In the genomic region with DNA sequence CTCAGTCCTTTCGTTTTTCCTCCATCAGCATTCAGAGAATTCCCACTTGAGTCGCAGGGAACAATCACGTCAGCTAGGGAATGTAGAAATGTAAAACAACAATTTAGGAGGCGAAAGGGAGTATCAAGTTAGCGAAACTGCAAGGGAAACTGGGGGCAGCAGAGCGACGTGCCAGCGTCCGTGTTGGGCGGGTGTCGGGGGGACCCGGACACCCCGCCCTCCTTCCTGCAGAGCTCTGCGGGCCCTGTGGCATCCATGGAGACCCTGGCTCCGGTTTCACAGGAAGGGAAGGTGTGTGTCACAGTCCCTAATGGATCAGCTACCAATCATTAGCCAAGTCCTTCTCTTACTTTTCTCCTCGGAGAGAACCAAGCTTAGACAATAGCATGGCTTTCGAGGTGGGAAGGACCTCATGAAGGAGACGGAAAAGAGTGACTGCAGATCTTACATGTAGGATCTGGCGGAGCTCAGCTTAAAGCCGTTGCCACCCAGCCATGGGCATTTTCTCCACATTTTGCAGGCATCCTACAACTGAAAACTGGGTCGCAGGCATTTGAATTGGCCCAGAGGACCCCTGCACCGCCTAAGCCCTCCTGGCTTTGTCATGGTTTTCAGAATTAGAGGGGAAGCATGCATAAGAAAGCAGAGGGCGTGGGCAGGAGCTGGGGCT, we compare ENCODE assay signal across 11 cellular contexts. TPM values are rescaled to one million over a fixed set of nuclear protein-coding genes. Genes with fewer than 3 reads are reported as not detected.
DNase-seq lines count a peak whose midpoint lies in the region; ATAC-seq and TF ChIP-seq lines count a peak whose summit lies in the region.
"Had no signal": no experiment of that assay in that cellular context is flagged by ENCODE, and none has a peak within 500 bp of the region (broad histone marks: within the 10 kb centered on the region; RNA-seq: fewer than 3 reads in every experiment).

No MANE protein-coding gene starts in this region.

- ATAC-seq in HG03196 (IDR thresholded peaks at IDR 0.05; ENCODE audit: unreplicated experiment) = no peak
- no peak for ATAC-seq in activated naive CD4-positive, alpha-beta T cell treated with anti-CD3 and anti-CD28 coated beads, Interleukin-2, amount 50 U/mL, for 72 hours

- H3K9ac ChIP-seq in HUES6 (ENCODE audit: low read length) (peak overlapping the region; percentile 70), skeletal muscle satellite cell (ENCODE audit: low read depth, low read length) (no peak overlapping the region)
- H3K9ac ChIP-seq: GM23248 had no signal

- no peaks in the 10 kb centered on the region for H3K9me3 Mint-ChIP-seq in activated naive CD4-positive, alpha-beta T cell treated with anti-CD3 and anti-CD28 coated beads, Interleukin-2, amount 50 U/mL, for 72 hours

- H3K27me3 ChIP-seq in HUES6 (ENCODE audit: control insufficient read depth, insufficient read depth, low read length) (no peaks in the 10 kb centered on the region), skeletal muscle satellite cell (ENCODE audit: control insufficient read depth, insufficient read depth, low read length) (no peaks in the 10 kb centered on the region)

- DNase-seq in epithelial cell of proximal tubule (ENCODE audit: low read depth) (no peak), medulla oblongata (ENCODE audit: extremely low spot score) (peak; percentile 41), SIG-M5 treated with dmso at 0.1 percent for 504 hours (lab: John Stamatoyannopoulos, UW; ENCODE audit: unreplicated experiment) (no peak), ureter (ENCODE audit: low spot score) (no peak)
- DNase-seq in activated naive CD4-positive, alpha-beta T cell treated with anti-CD3 and anti-CD28 coated beads, Interleukin-2, amount 50 U/mL, for 72 hours (ENCODE audit: low spot score in 2 of 2) = no peak
- DNase-seq: GM23248 had no signal

- no peak for TF ChIP-seq CTCF in epithelial cell of proximal tubule (conservative IDR thresholded peaks at IDR 0.05; ENCODE audit: low read depth, low read length)

- no peaks in the 10 kb centered on the region for H3K36me3 ChIP-seq in HUES6 (ENCODE audit: control insufficient read depth, insufficient read depth, low read length)
- no peaks in the 10 kb centered on the region for H3K36me3 ChIP-seq in skeletal muscle satellite cell (ENCODE audit: insufficient read depth, low read length)

- H3K4me1 ChIP-seq in HUES6 (ENCODE audit: control insufficient read depth, insufficient read depth, low read length) (peaks cover 27% of the 10 kb centered on the region), skeletal muscle satellite cell (ENCODE audit: control insufficient read depth, insufficient read depth, low read length) (no peaks in the 10 kb centered on the region)

- H3K4me3 ChIP-seq in HUES6 (ENCODE audit: low read depth, low read length) (peak overlapping the region; percentile 52), epithelial cell of proximal tubule (ENCODE audit: low read depth, low read length) (peak overlapping the region; percentile 46), skeletal muscle satellite cell (ENCODE audit: low read length) (peak overlapping the region; percentile 60)
- H3K4me3 ChIP-seq: GM23248 had no signal

- no peaks in the 10 kb centered on the region for H3K36me3 Mint-ChIP-seq in activated naive CD4-positive, alpha-beta T cell treated with anti-CD3 and anti-CD28 coated beads, Interleukin-2, amount 50 U/mL, for 72 hours

- no peak overlapping the region for H3K27ac Mint-ChIP-seq in activated naive CD4-positive, alpha-beta T cell treated with anti-CD3 and anti-CD28 coated beads, Interleukin-2, amount 50 U/mL, for 72 hours

- H3K4me2 ChIP-seq in skeletal muscle satellite cell (ENCODE audit: low read length) = peak overlapping the region; percentile 78

- peak overlapping the region; percentile 80 for H3K27ac ChIP-seq in HUES6 (ENCODE audit: low read depth, low read length)
- H3K27ac ChIP-seq: GM23248 had no signal

- H3K9me3 ChIP-seq in HUES6 (ENCODE audit: control insufficient read depth, insufficient read depth, low read depth, low read length) (no peaks in the 10 kb centered on the region), skeletal muscle satellite cell (replicated peaks; ENCODE audit: low read length) (no peaks in the 10 kb centered on the region)

RNA-seq across cellular contexts. Expression of a gene that starts 33.7 kb away (rescaled TPM):
- total RNA-seq in epithelial cell of proximal tubule (10.1 and 17.1 TPM in 2 replicates), ureter (not detected)
- 0.25 and 4.2 TPM in 2 replicates for total RNA-seq in skeletal muscle satellite cell (2012; rRNA removed)
- total RNA-seq in activated naive CD4-positive, alpha-beta T cell treated with anti-CD3 and anti-CD28 coated beads, Interleukin-2, amount 50 U/mL, for 72 hours = not detected
- total RNA-seq: dermis microvascular lymphatic vessel endothelial cell; T-helper 2 cell treated with Interferon-gamma antibody and Interleukin-4, amounts not matched to agents 100 ng/mL and 5 ng/mL, for 36 hours had no signal

Comparison
In these comparisons a context has a peak if more than half of its experiments do, and no peak if none do; other contexts are left out.
1. RNA of a gene that starts 33.7 kb away (total RNA-seq): 10.1 to 17.1 TPM in epithelial cell of proximal tubule; not detected in activated naive CD4-positive, alpha-beta T cell treated with anti-CD3 and anti-CD28 coated beads, Interleukin-2, amount 50 U/mL, for 72 hours and not detected in ureter (single experiment); every median in the first group is over 10 times any median in the second.
2. Peak in every context shown above with its lines, with median percentiles within 50 percentile points of each other: H3K4me3 ChIP-seq.